9 cellular contexts compared by ENCODE assay signal in genomic region chr17:78798695-78799559, GRCh38. TPM values are rescaled to one million over a fixed set of nuclear protein-coding genes. Genes with fewer than 3 reads are reported as not detected.
A peak's percentile ranks its signal among the peaks of the same experiment; 100 is the strongest.
DNase-seq lines count a peak whose midpoint lies in the region; ATAC-seq, FAIRE-seq and TF ChIP-seq lines count a peak whose summit lies in the region.
"Had no signal": no experiment of that assay in that cellular context is flagged by ENCODE, and none has a peak within 500 bp of the region (broad histone marks: within the 10 kb centered on the region; RNA-seq: fewer than 3 reads in every experiment).

No MANE protein-coding gene starts in this region.

- H3K27me3 ChIP-seq in bronchial epithelial cell (ENCODE audit: control insufficient read depth, insufficient read depth, low read length), result no peaks in the 10 kb centered on the region

- H3K4me3 ChIP-seq in bronchial epithelial cell (ENCODE audit: low read depth, low read length), result no peak overlapping the region

- H3K36me3 ChIP-seq in bronchial epithelial cell (ENCODE audit: control insufficient read depth, insufficient read depth, low read length), result peaks cover 38% of the 10 kb centered on the region

- TF ChIP-seq CTCF in bronchial epithelial cell (IDR thresholded peaks at IDR 0.05; ENCODE audit: insufficient read depth, low read length, severe bottlenecking), result peak; percentile 54

- ATAC-seq in HG02588 (IDR thresholded peaks at IDR 0.05; ENCODE audit: unreplicated experiment) (no peak), HG03280 (IDR thresholded peaks at IDR 0.05; ENCODE audit: unreplicated experiment) (no peak)

- no peak for FAIRE-seq in bronchial epithelial cell (lab: Jason Lieb, UNC)
- FAIRE-seq: G401.6 had no signal

- DNase-seq in NCI-H510A treated with DMSO at 0.1 percent for 48 hours (lab: John Stamatoyannopoulos, UW), result peak; percentile 10
- DNase-seq in NCI-H510A (lab: John Stamatoyannopoulos, UW), result no peak
- DNase-seq in NCI-H1694 (lab: John Stamatoyannopoulos, UW), result peak; percentile 16
- peak; percentile 56 for DNase-seq in bronchial epithelial cell (ENCODE audit: low read depth)
- peak; percentile 66 for DNase-seq in midbrain (lab: John Stamatoyannopoulos, UW)
- no peak for DNase-seq in DMS79 (lab: John Stamatoyannopoulos, UW)

RNA-seq across cellular contexts. Expression of gene CYTH1, which starts 16.9 kb away (rescaled TPM):
- 35.5 and 44.8 TPM in 2 replicates for total RNA-seq in bronchial epithelial cell

RNA-seq across cellular contexts. Expression of gene USP36, which starts 41.7 kb away (rescaled TPM):
- 18.8 and 21.6 TPM in 2 replicates for total RNA-seq in bronchial epithelial cell

Comparison
In these comparisons a context has a peak if more than half of its experiments do, and no peak if none do; other contexts are left out.
1. DNase-seq: peak in NCI-H510A treated with DMSO at 0.1 percent for 48 hours (single experiment), NCI-H1694 (single experiment), bronchial epithelial cell (single experiment) and midbrain (single experiment); none in NCI-H510A (single experiment) and DMS79 (single experiment).